ENCODE assay signal across 1 cellular context in the genomic region with DNA sequence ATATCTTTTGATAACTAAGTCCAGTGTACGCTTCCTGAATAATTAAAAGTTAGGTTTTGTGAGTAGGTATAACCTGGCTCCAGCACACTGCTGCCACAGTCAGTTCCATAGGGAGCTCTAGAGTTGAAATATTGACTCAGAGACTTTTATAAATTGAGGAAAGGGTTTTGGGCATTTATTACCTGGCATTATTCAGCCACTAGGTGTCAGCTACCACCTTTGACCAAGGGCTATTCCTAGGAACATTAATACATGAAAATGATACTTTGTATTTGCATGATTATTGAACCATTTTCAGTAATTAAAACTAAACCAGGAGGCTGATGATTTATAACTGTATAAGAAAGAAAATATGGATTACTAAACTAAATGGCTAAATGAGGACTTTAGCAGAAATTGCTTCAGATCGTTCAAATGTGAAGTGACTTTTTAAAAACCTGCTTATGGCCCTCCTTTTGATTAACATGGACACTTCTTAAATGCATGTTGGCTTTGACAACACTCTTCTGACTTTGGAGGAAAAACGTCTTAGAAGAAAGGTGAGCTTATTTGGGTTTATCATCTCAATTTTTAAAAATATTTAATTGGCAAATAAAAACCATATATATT.
TF ChIP-seq lines count a peak whose summit lies in the region.

No MANE protein-coding gene starts in this region.

TF ChIP-seq in liver, 16 proteins besides CTCF, POLR2A, EP300 and RAD21 (continued from another document):
- TF ChIP-seq, protein P1, sequence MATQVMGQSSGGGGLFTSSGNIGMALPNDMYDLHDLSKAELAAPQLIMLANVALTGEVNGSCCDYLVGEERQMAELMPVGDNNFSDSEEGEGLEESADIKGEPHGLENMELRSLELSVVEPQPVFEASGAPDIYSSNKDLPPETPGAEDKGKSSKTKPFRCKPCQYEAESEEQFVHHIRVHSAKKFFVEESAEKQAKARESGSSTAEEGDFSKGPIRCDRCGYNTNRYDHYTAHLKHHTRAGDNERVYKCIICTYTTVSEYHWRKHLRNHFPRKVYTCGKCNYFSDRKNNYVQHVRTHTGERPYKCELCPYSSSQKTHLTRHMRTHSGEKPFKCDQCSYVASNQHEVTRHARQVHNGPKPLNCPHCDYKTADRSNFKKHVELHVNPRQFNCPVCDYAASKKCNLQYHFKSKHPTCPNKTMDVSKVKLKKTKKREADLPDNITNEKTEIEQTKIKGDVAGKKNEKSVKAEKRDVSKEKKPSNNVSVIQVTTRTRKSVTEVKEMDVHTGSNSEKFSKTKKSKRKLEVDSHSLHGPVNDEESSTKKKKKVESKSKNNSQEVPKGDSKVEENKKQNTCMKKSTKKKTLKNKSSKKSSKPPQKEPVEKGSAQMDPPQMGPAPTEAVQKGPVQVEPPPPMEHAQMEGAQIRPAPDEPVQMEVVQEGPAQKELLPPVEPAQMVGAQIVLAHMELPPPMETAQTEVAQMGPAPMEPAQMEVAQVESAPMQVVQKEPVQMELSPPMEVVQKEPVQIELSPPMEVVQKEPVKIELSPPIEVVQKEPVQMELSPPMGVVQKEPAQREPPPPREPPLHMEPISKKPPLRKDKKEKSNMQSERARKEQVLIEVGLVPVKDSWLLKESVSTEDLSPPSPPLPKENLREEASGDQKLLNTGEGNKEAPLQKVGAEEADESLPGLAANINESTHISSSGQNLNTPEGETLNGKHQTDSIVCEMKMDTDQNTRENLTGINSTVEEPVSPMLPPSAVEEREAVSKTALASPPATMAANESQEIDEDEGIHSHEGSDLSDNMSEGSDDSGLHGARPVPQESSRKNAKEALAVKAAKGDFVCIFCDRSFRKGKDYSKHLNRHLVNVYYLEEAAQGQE (IDR thresholded peaks at IDR 0.05), result no peak
- TF ChIP-seq FOXA2 (IDR thresholded peaks at IDR 0.05), result no peak
- TF ChIP-seq NR2F2 (IDR thresholded peaks at IDR 0.05), result no peak
- TF ChIP-seq, protein P2, sequence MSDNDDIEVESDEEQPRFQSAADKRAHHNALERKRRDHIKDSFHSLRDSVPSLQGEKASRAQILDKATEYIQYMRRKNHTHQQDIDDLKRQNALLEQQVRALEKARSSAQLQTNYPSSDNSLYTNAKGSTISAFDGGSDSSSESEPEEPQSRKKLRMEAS (IDR thresholded peaks at IDR 0.05), result no peak
- no peak for TF ChIP-seq RXRA (IDR thresholded peaks at IDR 0.05)
- TF ChIP-seq TAF1 (conservative IDR thresholded peaks at IDR 0.05), result no peak
- no peak for TF ChIP-seq HNF4G (IDR thresholded peaks at IDR 0.05)
- TF ChIP-seq GABPA (IDR thresholded peaks at IDR 0.05 in 1 of 2, conservative IDR thresholded peaks at IDR 0.05 in 1 of 2), result no peak
- no peak for TF ChIP-seq HNF4A (conservative IDR thresholded peaks at IDR 0.05)
